17 cellular contexts compared by ENCODE assay signal in the genomic region with DNA sequence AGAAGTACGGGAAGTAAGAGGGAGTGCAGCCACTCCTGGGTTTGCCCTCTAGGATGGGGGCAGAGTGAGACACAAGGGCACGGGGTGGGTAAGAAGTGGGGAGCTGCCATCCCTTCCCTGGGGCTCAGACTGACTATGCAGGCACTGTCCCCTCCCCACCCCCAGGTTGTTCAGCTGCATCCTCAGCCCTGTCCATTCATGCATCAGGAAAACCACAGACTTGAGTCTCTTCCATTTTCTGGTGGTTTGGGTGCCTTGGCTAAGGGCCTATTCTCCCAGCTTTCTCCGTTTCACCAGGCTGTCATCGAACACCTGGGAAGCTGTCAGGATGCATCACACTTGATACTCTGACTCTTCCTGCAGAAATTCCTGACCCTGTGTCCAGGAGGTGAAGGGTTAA.
DNase-seq lines count a peak whose midpoint lies in the region; ATAC-seq and TF ChIP-seq lines count a peak whose summit lies in the region.
"Had no signal": no experiment of that assay in that cellular context is flagged by ENCODE, and none has a peak within 500 bp of the region (broad histone marks: within the 10 kb centered on the region; RNA-seq: fewer than 3 reads in every experiment).

No MANE protein-coding gene starts in this region.

- H3K27me3 ChIP-seq in RWPE2 (ENCODE audit: insufficient read depth, poor library complexity, severe bottlenecking) (no peaks in the 10 kb centered on the region), tibial artery (peaks cover 0 to 11% of the 10 kb centered on the region in 2 donors)

- H3K27me3 Mint-ChIP-seq in activated CD4-positive, alpha-beta T cell treated with anti-CD3 and anti-CD28 coated beads for 36 hours: peaks cover 12% of the 10 kb centered on the region

- TF ChIP-seq CTCF in RWPE2 (IDR thresholded peaks at IDR 0.05; ENCODE audit: poor library complexity, severe bottlenecking) (no peak), tibial artery (IDR thresholded peaks at IDR 0.05) (no peak)

- no peak overlapping the region for H3K27ac Mint-ChIP-seq in activated CD4-positive, alpha-beta T cell treated with anti-CD3 and anti-CD28 coated beads for 36 hours
- H3K27ac Mint-ChIP-seq: CD4-positive, alpha-beta T cell; IgD-negative memory B cell had no signal

- no peak overlapping the region for H3K4me3 ChIP-seq in RWPE2 (ENCODE audit: severe bottlenecking)
- H3K4me3 ChIP-seq in tibial artery: no peak overlapping the region

- peak; percentile 79 for ATAC-seq in RWPE2 (ENCODE audit: low read depth)
- no peak for ATAC-seq in activated CD4-positive, alpha-beta T cell treated with anti-CD3 and anti-CD28 coated beads for 36 hours
- ATAC-seq: Right ventricle myocardium inferior had no signal

- peaks cover 6% of the 10 kb centered on the region for H3K9me3 Mint-ChIP-seq in activated CD4-positive, alpha-beta T cell treated with anti-CD3 and anti-CD28 coated beads for 36 hours (ENCODE audit: low read depth)

- POLR2A ChIA-PET in activated CD4-positive, alpha-beta T cell treated with anti-CD3 and anti-CD28 coated beads for 36 hours (lab: Charles Lee): no interaction called here

- H3K36me3 Mint-ChIP-seq in activated CD4-positive, alpha-beta T cell treated with anti-CD3 and anti-CD28 coated beads for 36 hours (ENCODE audit: low read depth): no peaks in the 10 kb centered on the region
- H3K36me3 Mint-ChIP-seq: IgD-negative memory B cell had no signal

- H3K4me3 Mint-ChIP-seq in activated CD4-positive, alpha-beta T cell treated with anti-CD3 and anti-CD28 coated beads for 36 hours: no peak overlapping the region
- H3K4me3 Mint-ChIP-seq: CD4-positive, alpha-beta T cell had no signal

- H3K9me3 ChIP-seq in RWPE2 (ENCODE audit: severe bottlenecking): no peaks in the 10 kb centered on the region
- peaks cover 0 to 10% (median 6%) of the 10 kb centered on the region in 3 donors for H3K9me3 ChIP-seq in tibial artery

- no peaks in the 10 kb centered on the region for H3K4me1 Mint-ChIP-seq in activated CD4-positive, alpha-beta T cell treated with anti-CD3 and anti-CD28 coated beads for 36 hours
- H3K4me1 Mint-ChIP-seq: IgD-negative memory B cell had no signal

- DNase-seq in Daoy (ENCODE audit: low read depth): peak; percentile 33
- DNase-seq in RWPE2 (ENCODE audit: low spot score): no peak
- DNase-seq in epithelial cell of prostate (ENCODE audit: low read depth, low spot score): peak; percentile 60
- peak; percentile 59 for DNase-seq in mesenteric fat pad (ENCODE audit: low spot score)
- DNase-seq in activated CD4-positive, alpha-beta T cell treated with anti-CD3 and anti-CD28 coated beads for 36 hours: no peak
- no peak for DNase-seq in tibial artery
- no peak for DNase-seq in NCI-H2107 (lab: John Stamatoyannopoulos, UW)
- no peak for DNase-seq in NCI-H1092 treated with DMSO at 0.1 percent for 48 hours (lab: John Stamatoyannopoulos, UW)
- DNase-seq: CD4-positive, alpha-beta T cell; Kasumi-1; NCI-H1417; NCI-H187 treated with DMSO at 0.1 percent for 48 hours; NCI-H446 treated with DMSO at 0.1 percent for 48 hours; NK-92 treated with Interleukin-12 subunit alpha and Interleukin-12 subunit beta, amount 100 ng/mL, for 24 hours; OCI-M1 had no signal

- intact Hi-C loops in activated CD4-positive, alpha-beta T cell treated with anti-CD3 and anti-CD28 coated beads for 36 hours (cut with DNase I, micrococcal nuclease): no loop called here
- intact Hi-C loops in tibial artery (cut with DNase I; ENCODE audit: low total_unique reads): no loop called here

- CTCF ChIA-PET in activated CD4-positive, alpha-beta T cell treated with anti-CD3 and anti-CD28 coated beads for 36 hours (lab: Charles Lee): interaction anchor here (0.6 kb wide), 1 partner anchor 524 kb away, joined by 3 read pairs; no protein-coding TSS in a partner anchor

- peaks cover 20% of the 10 kb centered on the region for H3K4me1 ChIP-seq in RWPE2 (ENCODE audit: insufficient read depth, poor library complexity, severe bottlenecking)
- no peaks in the 10 kb centered on the region for H3K4me1 ChIP-seq in tibial artery

- peak overlapping the region; percentile 62 for H3K27ac ChIP-seq in RWPE2 (ENCODE audit: poor library complexity, severe bottlenecking)
- H3K27ac ChIP-seq in epithelial cell of prostate: peak overlapping the region; percentile 58
- H3K27ac ChIP-seq in tibial artery: no peak overlapping the region

- H3K36me3 ChIP-seq in RWPE2 (ENCODE audit: low read depth) (no peaks in the 10 kb centered on the region), tibial artery (no peaks in the 10 kb centered on the region)

Comparison
In these comparisons a context has a peak if more than half of its experiments do, and no peak if none do; other contexts are left out.
1. DNase-seq: peak in Daoy (single experiment), epithelial cell of prostate (single experiment) and mesenteric fat pad (single experiment); none in RWPE2 (single experiment), activated CD4-positive, alpha-beta T cell treated with anti-CD3 and anti-CD28 coated beads for 36 hours (single experiment), tibial artery (0 of 2), NCI-H2107 (single experiment) and NCI-H1092 treated with DMSO at 0.1 percent for 48 hours (single experiment).
2. H3K27ac ChIP-seq: peak in RWPE2 (single experiment) and epithelial cell of prostate (single experiment); none in tibial artery (0 of 2).